ENCODE assay signal across 8 cellular contexts in genomic region chrX:46576458-46576857, GRCh38. TPM values are rescaled to one million over a fixed set of nuclear protein-coding genes. Genes with fewer than 3 reads are reported as not detected.
A peak's percentile ranks its signal among the peaks of the same experiment; 100 is the strongest.
DNase-seq lines count a peak whose midpoint lies in the region; TF ChIP-seq lines count a peak whose summit lies in the region.

No MANE protein-coding gene starts in this region.

- peak overlapping the region; percentile 57 to 82 (median 79) for H3K4me3 Mint-ChIP-seq in CD8-positive, alpha-beta memory T cell
- peak overlapping the region; percentile 57 to 78 (median 72) for H3K4me3 Mint-ChIP-seq in IgD-negative memory B cell
- peak overlapping the region; percentile 48 to 61 (median 48) for H3K4me3 Mint-ChIP-seq in nephron

- in situ Hi-C loops in GM13976 (cut with MboI; ENCODE audit: low sequenced_read_pairs, unreplicated experiment) = loop anchor here (10.0 kb wide), 1 partner anchor 58 kb away; no protein-coding TSS in a partner anchor

- H3K27me3 ChIP-seq in CD8-positive, alpha-beta memory T cell (ENCODE audit: insufficient read depth, low read length, poor library complexity, severe bottlenecking) = no peaks in the 10 kb centered on the region
- no peaks in the 10 kb centered on the region for H3K27me3 ChIP-seq in effector memory CD4-positive, alpha-beta T cell (replicated peaks; ENCODE audit: control insufficient read depth, insufficient read depth, low read length, poor library complexity, severe bottlenecking)

- intact Hi-C loops in posterior cingulate gyrus (cut with DNase I) = loop anchor here (10.0 kb wide), 1 partner anchor 68 kb away; no protein-coding TSS in a partner anchor

- DNase-seq in CD8-positive, alpha-beta memory T cell = no peak
- no peak for DNase-seq in effector memory CD4-positive, alpha-beta T cell
- no peak for DNase-seq in posterior cingulate gyrus
- DNase-seq in KG1 (lab: John Stamatoyannopoulos, UW) = no peak
- no peak for DNase-seq in kidney tubule cell (ENCODE audit: low spot score)
- DNase-seq in GM13976 (ENCODE audit: low spot score) = no peak

- H3K27ac Mint-ChIP-seq in CD8-positive, alpha-beta memory T cell = peak overlapping the region in 3 of 8 donors; percentile 53 to 84 (median 61)
- H3K27ac Mint-ChIP-seq in IgD-negative memory B cell = peak overlapping the region in 2 of 3 donors; percentile 11 to 42
- H3K27ac Mint-ChIP-seq in nephron = no peak overlapping the region

- H3K27ac ChIP-seq in CD8-positive, alpha-beta memory T cell (ENCODE audit: low read depth, low read length) = no peak overlapping the region
- H3K27ac ChIP-seq in effector memory CD4-positive, alpha-beta T cell (ENCODE audit: insufficient read depth, low read length, poor library complexity, severe bottlenecking) = peak overlapping the region; percentile 7

- H3K27me3 Mint-ChIP-seq in CD8-positive, alpha-beta memory T cell = no peaks in the 10 kb centered on the region
- no peaks in the 10 kb centered on the region for H3K27me3 Mint-ChIP-seq in IgD-negative memory B cell
- peaks cover 38% of the 10 kb centered on the region for H3K27me3 Mint-ChIP-seq in nephron (ENCODE audit: low read depth)

- H3K4me1 ChIP-seq in CD8-positive, alpha-beta memory T cell (ENCODE audit: insufficient read depth, low read length) = peaks cover 13% of the 10 kb centered on the region
- H3K4me1 ChIP-seq in effector memory CD4-positive, alpha-beta T cell (ENCODE audit: control insufficient read depth, insufficient read depth, low read length, poor library complexity, severe bottlenecking) = peaks cover 12% of the 10 kb centered on the region

- POLR2A ChIA-PET in CD8-positive, alpha-beta memory T cell (lab: Charles Lee) = no interaction called here

- CTCF ChIA-PET in CD8-positive, alpha-beta memory T cell (lab: Charles Lee) = interaction anchor here (1.0 to 1.1 kb wide), 2 partner anchors 16 to 22 kb away, joined by 3 to 4 read pairs; no protein-coding TSS in a partner anchor

- peaks cover 46 to 67% (median 57%) of the 10 kb centered on the region in 3 donors for H3K4me1 Mint-ChIP-seq in CD8-positive, alpha-beta memory T cell
- H3K4me1 Mint-ChIP-seq in IgD-negative memory B cell = peaks cover 15 to 21% (median 19%) of the 10 kb centered on the region in 3 donors
- H3K4me1 Mint-ChIP-seq in nephron = peaks cover 6% of the 10 kb centered on the region

- peaks cover 0 to 14% (median 4%) of the 10 kb centered on the region in 3 donors for H3K36me3 Mint-ChIP-seq in CD8-positive, alpha-beta memory T cell
- H3K36me3 Mint-ChIP-seq in IgD-negative memory B cell = no peaks in the 10 kb centered on the region
- H3K36me3 Mint-ChIP-seq in nephron (ENCODE audit: low read depth) = no peaks in the 10 kb centered on the region

- H3K9me3 Mint-ChIP-seq in CD8-positive, alpha-beta memory T cell = no peaks in the 10 kb centered on the region
- H3K9me3 Mint-ChIP-seq in IgD-negative memory B cell (no peaks in the 10 kb centered on the region), nephron (peaks cover 16% of the 10 kb centered on the region)

- H3K9me3 ChIP-seq in CD8-positive, alpha-beta memory T cell (ENCODE audit: low read length) = no peaks in the 10 kb centered on the region
- H3K9me3 ChIP-seq in effector memory CD4-positive, alpha-beta T cell (ENCODE audit: control insufficient read depth, low read length) = no peaks in the 10 kb centered on the region

- H3K4me3 ChIP-seq in CD8-positive, alpha-beta memory T cell (ENCODE audit: low read length) = no peak overlapping the region
- peak overlapping the region; percentile 60 for H3K4me3 ChIP-seq in effector memory CD4-positive, alpha-beta T cell (ENCODE audit: insufficient read depth, low read depth, low read length, poor library complexity, severe bottlenecking)

- TF ChIP-seq CTCF in nephron (IDR thresholded peaks at IDR 0.05; ENCODE audit: unreplicated experiment in 3 of 3) (no peak), GM13976 (IDR thresholded peaks at IDR 0.05; ENCODE audit: borderline replicate concordance, control extremely low read depth, extremely low read depth, insufficient read depth, missing control alignments) (no peak)

- no peaks in the 10 kb centered on the region for H3K36me3 ChIP-seq in CD8-positive, alpha-beta memory T cell (ENCODE audit: insufficient read depth, low read length)
- no peaks in the 10 kb centered on the region for H3K36me3 ChIP-seq in effector memory CD4-positive, alpha-beta T cell (ENCODE audit: control insufficient read depth, insufficient read depth, low read length)

RNA-seq across cellular contexts. Expression of gene CHST7, which starts 2.9 kb away (rescaled TPM):
- total RNA-seq in CD8-positive, alpha-beta memory T cell = 1 to 10 TPM; 3.5 to 3.9 TPM
- polyA plus RNA-seq in CD8-positive, alpha-beta memory T cell = 8.0 TPM
- polyA plus RNA-seq in IgD-negative memory B cell = 4.0 TPM

RNA-seq across cellular contexts. Expression of gene ZNF674, which starts 31.2 kb away (rescaled TPM):
- total RNA-seq in CD8-positive, alpha-beta memory T cell = 1 to 10 TPM; 2.7 to 2.8 TPM
- polyA plus RNA-seq in CD8-positive, alpha-beta memory T cell = 1.3 TPM
- polyA plus RNA-seq in IgD-negative memory B cell = 0.23 TPM

Comparison
In these comparisons a context has a peak if more than half of its experiments do, and no peak if none do; other contexts are left out.
1. H3K27ac Mint-ChIP-seq: peak in IgD-negative memory B cell (2 of 3); none in nephron (0 of 3).
2. Peak in every context shown above with its lines, with median percentiles within 50 percentile points of each other: H3K4me3 Mint-ChIP-seq.